ENCODE assay signal across 25 cellular contexts in genomic region chr2:161028581-161028980, GRCh38.
DNase-seq lines count a peak whose midpoint lies in the region; ATAC-seq and TF ChIP-seq lines count a peak whose summit lies in the region.
"Had no signal": no experiment of that assay in that cellular context is flagged by ENCODE, and none has a peak within 500 bp of the region (broad histone marks: within the 10 kb centered on the region; RNA-seq: fewer than 3 reads in every experiment).

No MANE protein-coding gene starts in this region.

- H3K27me3 ChIP-seq in DND-41 (ENCODE audit: insufficient read depth, low read length, poor library complexity) (no peaks in the 10 kb centered on the region), foreskin keratinocyte (no peaks in the 10 kb centered on the region), H7 (ENCODE audit: control insufficient read depth, insufficient read depth, low read length) (no peaks in the 10 kb centered on the region), SK-N-SH (ENCODE audit: insufficient read depth) (no peaks in the 10 kb centered on the region)

- H3K4me2 ChIP-seq in DND-41 (ENCODE audit: insufficient read depth, low read length), result no peak overlapping the region
- H3K4me2 ChIP-seq in SK-N-SH, result no peak overlapping the region
- H3K4me2 ChIP-seq: GM23338 had no signal

- no peak overlapping the region for H2AFZ ChIP-seq in DND-41 (ENCODE audit: low read depth, low read length)
- no peak overlapping the region for H2AFZ ChIP-seq in SK-N-SH (ENCODE audit: low read depth)
- H2AFZ ChIP-seq: GM23338 had no signal

- no peaks in the 10 kb centered on the region for H3K36me3 ChIP-seq in DND-41 (ENCODE audit: insufficient read depth, low read length)
- no peaks in the 10 kb centered on the region for H3K36me3 ChIP-seq in H7 (replicated peaks; ENCODE audit: control insufficient read depth, insufficient read depth, low read length)
- no peaks in the 10 kb centered on the region for H3K36me3 ChIP-seq in SK-N-SH (replicated peaks in 1 of 2; ENCODE audit: control insufficient read depth in 1 of 2, insufficient read depth in 2 of 2, low read length in 1 of 2)

- H3F3A ChIP-seq in SK-N-SH (replicated peaks; ENCODE audit: insufficient read depth), result peaks cover 15% of the 10 kb centered on the region

- no peak for TF ChIP-seq EP300 in SK-N-SH (IDR thresholded peaks at IDR 0.05; ENCODE audit: borderline replicate concordance in 1 of 2, low read depth in 1 of 2, low read length in 1 of 2)

- H3K79me2 ChIP-seq in DND-41 (ENCODE audit: insufficient read depth, low read length) (no peaks in the 10 kb centered on the region), SK-N-SH (ENCODE audit: insufficient read depth) (no peaks in the 10 kb centered on the region)

- H3K4me3 Mint-ChIP-seq in activated CD4-positive, alpha-beta memory T cell treated with anti-CD3 and anti-CD28 coated beads, Interleukin-2, amount 10 ng/mL, durations not matched to agents 7 days and 5 days, result no peak overlapping the region
- no peak overlapping the region for H3K4me3 Mint-ChIP-seq in activated CD4-positive, alpha-beta memory T cell treated with anti-CD3 and anti-CD28 coated beads for 36 hours
- H3K4me3 Mint-ChIP-seq in activated CD8-positive, alpha-beta T cell treated with anti-CD3 and anti-CD28 coated beads, Interleukin-2, amount 10 ng/mL, durations not matched to agents 7 days and 5 days, result no peak overlapping the region
- H3K4me3 Mint-ChIP-seq: GM23338 had no signal

- no peaks in the 10 kb centered on the region for H3K4me1 ChIP-seq in DND-41 (ENCODE audit: insufficient read depth, low read length)
- H3K4me1 ChIP-seq in foreskin keratinocyte, result peaks cover 10% of the 10 kb centered on the region
- H3K4me1 ChIP-seq in SK-N-SH (ENCODE audit: control insufficient read depth in 1 of 2, insufficient read depth in 2 of 2, low read depth in 1 of 2, low read length in 1 of 2), result peaks cover 0 to 10% of the 10 kb centered on the region in 2 experiments; a peak in 2 of 4 replicates

- H3K9me3 Mint-ChIP-seq in activated CD4-positive, alpha-beta memory T cell treated with anti-CD3 and anti-CD28 coated beads, Interleukin-2, amount 10 ng/mL, durations not matched to agents 7 days and 5 days, result peaks cover 8% of the 10 kb centered on the region
- H3K9me3 Mint-ChIP-seq in activated CD4-positive, alpha-beta memory T cell treated with anti-CD3 and anti-CD28 coated beads for 36 hours, result no peaks in the 10 kb centered on the region
- peaks cover 4% of the 10 kb centered on the region for H3K9me3 Mint-ChIP-seq in activated CD8-positive, alpha-beta T cell treated with anti-CD3 and anti-CD28 coated beads, Interleukin-2, amount 10 ng/mL, durations not matched to agents 7 days and 5 days (ENCODE audit: insufficient read depth)
- H3K9me3 Mint-ChIP-seq: GM23338 had no signal

- no peak overlapping the region for H3K9ac ChIP-seq in DND-41 (ENCODE audit: low read depth, low read length)
- H3K9ac ChIP-seq in SK-N-SH, result no peak overlapping the region

- H3K27ac ChIP-seq in DND-41 (ENCODE audit: low read length) (no peak overlapping the region), foreskin keratinocyte (no peak overlapping the region), SK-N-SH (ENCODE audit: low read depth in 2 of 2, low read length in 1 of 2) (no peak overlapping the region)
- H3K27ac ChIP-seq: C4-2B, HL-60, RWPE1 had no signal

- H3K36me3 Mint-ChIP-seq in activated CD4-positive, alpha-beta memory T cell treated with anti-CD3 and anti-CD28 coated beads, Interleukin-2, amount 10 ng/mL, durations not matched to agents 7 days and 5 days (ENCODE audit: low read depth), result peaks cover 5% of the 10 kb centered on the region
- H3K36me3 Mint-ChIP-seq in activated CD4-positive, alpha-beta memory T cell treated with anti-CD3 and anti-CD28 coated beads for 36 hours, result no peaks in the 10 kb centered on the region
- H3K36me3 Mint-ChIP-seq in activated CD8-positive, alpha-beta T cell treated with anti-CD3 and anti-CD28 coated beads, Interleukin-2, amount 10 ng/mL, durations not matched to agents 7 days and 5 days (ENCODE audit: low read depth), result peaks cover 9% of the 10 kb centered on the region

- POLR2A ChIA-PET in activated CD4-positive, alpha-beta memory T cell treated with anti-CD3 and anti-CD28 coated beads, Interleukin-2, amount 10 ng/mL, durations not matched to agents 7 days and 5 days (lab: Charles Lee), result no interaction called here
- POLR2A ChIA-PET in activated CD4-positive, alpha-beta memory T cell treated with anti-CD3 and anti-CD28 coated beads for 36 hours (lab: Charles Lee), result no interaction called here
- POLR2A ChIA-PET in activated CD8-positive, alpha-beta T cell treated with anti-CD3 and anti-CD28 coated beads, Interleukin-2, amount 10 ng/mL, durations not matched to agents 7 days and 5 days (lab: Charles Lee), result no interaction called here
- POLR2A ChIA-PET in SK-N-SH (lab: Yijun Ruan, JAX), result no interaction called here

- peak overlapping the region; percentile 3 for H3K27ac Mint-ChIP-seq in activated CD4-positive, alpha-beta memory T cell treated with anti-CD3 and anti-CD28 coated beads, Interleukin-2, amount 10 ng/mL, durations not matched to agents 7 days and 5 days
- no peak overlapping the region for H3K27ac Mint-ChIP-seq in activated CD4-positive, alpha-beta memory T cell treated with anti-CD3 and anti-CD28 coated beads for 36 hours
- peak overlapping the region; percentile 71 for H3K27ac Mint-ChIP-seq in activated CD8-positive, alpha-beta T cell treated with anti-CD3 and anti-CD28 coated beads, Interleukin-2, amount 10 ng/mL, durations not matched to agents 7 days and 5 days
- H3K27ac Mint-ChIP-seq: GM23338 had no signal

- no peaks in the 10 kb centered on the region for H3K9me2 ChIP-seq in SK-N-SH

- ATAC-seq in DND-41 (ENCODE audit: insufficient read depth, low read depth), result peak; percentile 19; the same call in 1 of the 3 replicates
- no peak for ATAC-seq in activated CD8-positive, alpha-beta T cell treated with anti-CD3 and anti-CD28 coated beads, Interleukin-2, amount 10 ng/mL, durations not matched to agents 7 days and 5 days
- ATAC-seq in foreskin keratinocyte, result no peak
- ATAC-seq: GM12878, GM23338, HepG2 had no signal

- no peak for DNase-seq in activated CD4-positive, alpha-beta memory T cell treated with anti-CD3 and anti-CD28 coated beads, Interleukin-2, amount 10 ng/mL, durations not matched to agents 7 days and 5 days
- DNase-seq in activated CD4-positive, alpha-beta memory T cell treated with anti-CD3 and anti-CD28 coated beads for 36 hours, result no peak
- DNase-seq in DND-41 (no peak), foreskin keratinocyte (peak; percentile 44 to 61), H7 (no peak), SK-N-SH (no peak), cardiac septum (ENCODE audit: low spot score) (no peak)
- peak; percentile 24 for DNase-seq in activated CD8-positive, alpha-beta T cell treated with anti-CD3 and anti-CD28 coated beads, Interleukin-2, amount 10 ng/mL, durations not matched to agents 7 days and 5 days
- DNase-seq: AML-193; HCEC 1CT; KBM-7; NCI-H1105; NCI-H146; NCI-H2029; NCI-H226; NCI-H510A treated with DMSO at 0.1 percent for 48 hours; NCI-H748 treated with DMSO at 0.1 percent for 48 hours; NK-92 treated with Interleukin-12 subunit alpha and Interleukin-12 subunit beta, amount 100 ng/mL, for 24 hours; SHP77 treated with DMSO at 0.1 percent for 48 hours had no signal

- intact Hi-C loops in activated CD4-positive, alpha-beta memory T cell treated with anti-CD3 and anti-CD28 coated beads for 36 hours (cut with micrococcal nuclease), result no loop called here
- intact Hi-C loops in cardiac septum (cut with DNase I), result no loop called here

- TF ChIP-seq CTCF in DND-41 (IDR thresholded peaks at IDR 0.05; ENCODE audit: borderline replicate concordance, extremely low read depth, low read length, poor library complexity, severe bottlenecking) (no peak), foreskin keratinocyte (conservative IDR thresholded peaks at IDR 0.05) (no peak), SK-N-SH (IDR thresholded peaks at IDR 0.05) (no peak)

- H3K4me3 ChIP-seq in DND-41 (ENCODE audit: low read depth in 1 of 2, low read length in 2 of 2), result no peak overlapping the region
- no peak overlapping the region for H3K4me3 ChIP-seq in H7 (ENCODE audit: insufficient read depth, low read depth, low read length)
- H3K4me3 ChIP-seq in SK-N-SH (ENCODE audit: low read depth in 2 of 2, low read length in 1 of 2), result no peak overlapping the region
- H3K4me3 ChIP-seq: GM12878, GM23338 had no signal

- WGBS in SK-N-SH (ENCODE audit: low lambda C conversion rate), result 92% methylated on average over 1 of the region's 1 CpG

- H3K9me3 ChIP-seq in DND-41 (ENCODE audit: insufficient read depth, low read length, severe bottlenecking) (no peaks in the 10 kb centered on the region), SK-N-SH (no peaks in the 10 kb centered on the region)

- H3K4me1 Mint-ChIP-seq in activated CD4-positive, alpha-beta memory T cell treated with anti-CD3 and anti-CD28 coated beads, Interleukin-2, amount 10 ng/mL, durations not matched to agents 7 days and 5 days, result peaks cover 5% of the 10 kb centered on the region
- H3K4me1 Mint-ChIP-seq in activated CD4-positive, alpha-beta memory T cell treated with anti-CD3 and anti-CD28 coated beads for 36 hours (ENCODE audit: low read depth), result peaks cover 4% of the 10 kb centered on the region
- peaks cover 5% of the 10 kb centered on the region for H3K4me1 Mint-ChIP-seq in activated CD8-positive, alpha-beta T cell treated with anti-CD3 and anti-CD28 coated beads, Interleukin-2, amount 10 ng/mL, durations not matched to agents 7 days and 5 days (ENCODE audit: low read depth)
- H3K4me1 Mint-ChIP-seq: GM23338 had no signal

- no peak for TF ChIP-seq RAD21 in SK-N-SH (IDR thresholded peaks at IDR 0.05; ENCODE audit: low read length)

- CTCF ChIA-PET in activated CD4-positive, alpha-beta memory T cell treated with anti-CD3 and anti-CD28 coated beads, Interleukin-2, amount 10 ng/mL, durations not matched to agents 7 days and 5 days (lab: Charles Lee), result no interaction called here
- CTCF ChIA-PET in activated CD4-positive, alpha-beta memory T cell treated with anti-CD3 and anti-CD28 coated beads for 36 hours (lab: Charles Lee), result no interaction called here
- CTCF ChIA-PET in activated CD8-positive, alpha-beta T cell treated with anti-CD3 and anti-CD28 coated beads, Interleukin-2, amount 10 ng/mL, durations not matched to agents 7 days and 5 days (lab: Charles Lee), result no interaction called here
- CTCF ChIA-PET in SK-N-SH (lab: Yijun Ruan, JAX), result no interaction called here

- peaks cover 6% of the 10 kb centered on the region for H3K27me3 Mint-ChIP-seq in activated CD4-positive, alpha-beta memory T cell treated with anti-CD3 and anti-CD28 coated beads, Interleukin-2, amount 10 ng/mL, durations not matched to agents 7 days and 5 days
- H3K27me3 Mint-ChIP-seq in activated CD4-positive, alpha-beta memory T cell treated with anti-CD3 and anti-CD28 coated beads for 36 hours, result no peaks in the 10 kb centered on the region
- H3K27me3 Mint-ChIP-seq in activated CD8-positive, alpha-beta T cell treated with anti-CD3 and anti-CD28 coated beads, Interleukin-2, amount 10 ng/mL, durations not matched to agents 7 days and 5 days (ENCODE audit: low read depth), result peaks cover 7% of the 10 kb centered on the region

- no peaks in the 10 kb centered on the region for H4K20me1 ChIP-seq in DND-41 (ENCODE audit: insufficient read depth, low read length)
- H4K20me1 ChIP-seq in SK-N-SH (ENCODE audit: insufficient read depth), result no peaks in the 10 kb centered on the region

TF ChIP-seq in SK-N-SH, 30 proteins besides CTCF, POLR2A, EP300 and RAD21 (continues in another document):
- TF ChIP-seq EZH2phosphoT487 (IDR thresholded peaks at IDR 0.05; ENCODE audit: borderline replicate concordance, low read depth), result no peak

Comparison
In these comparisons a context has a peak if more than half of its experiments do, and no peak if none do; other contexts are left out.
1. DNase-seq: peak in activated CD8-positive, alpha-beta T cell treated with anti-CD3 and anti-CD28 coated beads, Interleukin-2, amount 10 ng/mL, durations not matched to agents 7 days and 5 days (single experiment) and foreskin keratinocyte (2 of 2); none in activated CD4-positive, alpha-beta memory T cell treated with anti-CD3 and anti-CD28 coated beads, Interleukin-2, amount 10 ng/mL, durations not matched to agents 7 days and 5 days (single experiment), activated CD4-positive, alpha-beta memory T cell treated with anti-CD3 and anti-CD28 coated beads for 36 hours (single experiment), DND-41 (single experiment), H7 (single experiment), SK-N-SH (single experiment) and cardiac septum (single experiment).